ENCODE assay signal across 25 cellular contexts in genomic region chr7:44530990-44531389, GRCh38. TPM values are rescaled to one million over a fixed set of nuclear protein-coding genes. Genes with fewer than 3 reads are reported as not detected.
DNase-seq lines count a peak whose midpoint lies in the region; ATAC-seq, FAIRE-seq and TF ChIP-seq lines count a peak whose summit lies in the region.
"Had no signal": no experiment of that assay in that cellular context is flagged by ENCODE, and none has a peak within 500 bp of the region (broad histone marks: within the 10 kb centered on the region; RNA-seq: fewer than 3 reads in every experiment).

No MANE protein-coding gene starts in this region.

- H3K4me1 ChIP-seq in GM12878 (ENCODE audit: control insufficient read depth, insufficient read depth, low read length): no peaks in the 10 kb centered on the region
- H3K4me1 ChIP-seq in mucosa of descending colon (ENCODE audit: low read depth): no peaks in the 10 kb centered on the region
- no peaks in the 10 kb centered on the region for H3K4me1 ChIP-seq in psoas muscle
- H3K4me1 ChIP-seq: breast epithelium, neural progenitor cell, prostate gland, SJCRH30 had no signal

- H3K79me2 ChIP-seq in GM12878 (ENCODE audit: control insufficient read depth, insufficient read depth, low read length): no peaks in the 10 kb centered on the region

- POLR2A ChIA-PET in HEK293T (lab: Yijun Ruan, JAX) (no interaction called here), GM12878 (lab: Charles Lee) (no interaction called here)

- TF ChIP-seq CTCF in Calu3 (IDR thresholded peaks at IDR 0.05; ENCODE audit: unreplicated experiment) (no peak), GM12878 (IDR thresholded peaks at IDR 0.05 in 2 of 3, conservative IDR thresholded peaks at IDR 0.05 in 1 of 3; ENCODE audit: control insufficient read depth in 2 of 3, extremely low read depth in 1 of 3, insufficient read depth in 1 of 3, low read depth in 3 of 3, low read length in 3 of 3) (no peak), mucosa of descending colon (IDR thresholded peaks at IDR 0.05) (no peak), psoas muscle (IDR thresholded peaks at IDR 0.05) (no peak)

- peak overlapping the region; percentile 27 for H3K27ac Mint-ChIP-seq in Calu3 (ENCODE audit: unreplicated experiment)
- H3K27ac Mint-ChIP-seq: neural progenitor cell had no signal

- TF ChIP-seq EP300 in GM12878 (IDR thresholded peaks at IDR 0.05; ENCODE audit: borderline replicate concordance in 1 of 2, control insufficient read depth in 1 of 2, low read depth in 2 of 2, low read length in 2 of 2): no peak

- H2AFZ ChIP-seq in GM12878 (ENCODE audit: control insufficient read depth, low read depth, low read length): no peak overlapping the region
- H2AFZ ChIP-seq: neural progenitor cell, PC-9 had no signal

- H4K20me1 ChIP-seq in GM12878 (ENCODE audit: control insufficient read depth, insufficient read depth): no peaks in the 10 kb centered on the region

- TF ChIP-seq POLR2A in GM12878 (IDR thresholded peaks at IDR 0.05; ENCODE audit: low read depth, low read length): no peak

- peaks cover 40% of the 10 kb centered on the region for H3K36me3 Mint-ChIP-seq in Calu3 (ENCODE audit: insufficient read depth, unreplicated experiment)
- H3K36me3 Mint-ChIP-seq: CD4-positive, alpha-beta memory T cell; neural progenitor cell had no signal

- no peak overlapping the region for H3K4me3 Mint-ChIP-seq in Calu3 (ENCODE audit: low read depth, unreplicated experiment)
- H3K4me3 Mint-ChIP-seq: CD4-positive, alpha-beta memory T cell; neural progenitor cell had no signal

- DNase-seq in Calu3 (no peak), HEK293T (ENCODE audit: extremely low spot score) (peak; percentile 1), GM12878 (ENCODE audit: low read depth, low spot score) (no peak), mucosa of descending colon (no peak), psoas muscle (no peak)
- DNase-seq in stimulated activated naive CD4-positive, alpha-beta T cell (lab: John Stamatoyannopoulos, UW): no peak
- DNase-seq: activated CD4-positive, CD25-positive, alpha-beta regulatory T cell; CD4-positive, alpha-beta memory T cell; foreskin fibroblast; hypothalamus; NCI-H2081 treated with DMSO at 0.1 percent for 48 hours; SJCRH30; stimulated activated CD4-positive, alpha-beta T cell treated with anti-CD3 and anti-CD28 coated beads, Interleukin-4, amount 100 ng/mL, for 1 hour; substantia nigra; T-helper 2 cell had no signal

- SMC1A ChIA-PET in GM12878 (lab: Charles Lee; ENCODE audit: uncharacterized antibody, unreplicated experiment): no interaction called here

- WGBS in GM12878 (ENCODE audit: insufficient coverage, insufficient replicate concordance, low lambda C conversion rate, missing lambda C conversion rate): 15% methylated on average over 10 of the region's 10 CpGs
- 70 to 75% (median 75%) methylated on average over 10 of the region's 10 CpGs for WGBS in psoas muscle, 3 donors

- in situ Hi-C loops in GM12878 (cut with MboI): no loop called here

- H3K27ac ChIP-seq in GM12878 (ENCODE audit: control insufficient read depth, insufficient read depth): no peak overlapping the region
- no peak overlapping the region for H3K27ac ChIP-seq in psoas muscle
- H3K27ac ChIP-seq: breast epithelium, KMS-11, neural progenitor cell, PC-9, prostate gland, SJCRH30, skin epidermis had no signal

- intact Hi-C loops in Calu3 (cut with micrococcal nuclease; ENCODE audit: unreplicated experiment) (no loop called here), GM12878 (cut with micrococcal nuclease; ENCODE audit: unreplicated experiment) (no loop called here), mucosa of descending colon (cut with DNase I, micrococcal nuclease) (no loop called here), psoas muscle (cut with DNase I) (no loop called here)

- no peak overlapping the region for H3K4me2 ChIP-seq in GM12878 (ENCODE audit: control insufficient read depth, insufficient read depth)
- H3K4me2 ChIP-seq: KMS-11, neural progenitor cell, PC-9 had no signal

- no peaks in the 10 kb centered on the region for H3K27me3 Mint-ChIP-seq in Calu3 (ENCODE audit: unreplicated experiment)

- H3K4me1 Mint-ChIP-seq in Calu3 (ENCODE audit: low read depth, unreplicated experiment): peaks cover 23% of the 10 kb centered on the region
- H3K4me1 Mint-ChIP-seq: neural progenitor cell had no signal

- H3K9ac ChIP-seq in GM12878 (ENCODE audit: control insufficient read depth, insufficient read depth, low read length): no peak overlapping the region
- H3K9ac ChIP-seq: KMS-11, neural progenitor cell had no signal

- H3K9me3 ChIP-seq in GM12878 (replicated peaks; ENCODE audit: control insufficient read depth, insufficient read depth, low read length) (no peaks in the 10 kb centered on the region), mucosa of descending colon (peaks cover 9% of the 10 kb centered on the region), psoas muscle (peaks cover 10% of the 10 kb centered on the region)
- H3K9me3 ChIP-seq: prostate gland, SJCRH30 had no signal

- H3K27me3 ChIP-seq in GM12878 (replicated peaks in 1 of 2; ENCODE audit: control insufficient read depth in 2 of 2, insufficient read depth in 2 of 2, low read length in 1 of 2) (no peaks in the 10 kb centered on the region), psoas muscle (ENCODE audit: insufficient read depth in 3 of 3, low read length in 2 of 3) (no peaks in the 10 kb centered on the region)
- H3K27me3 ChIP-seq: breast epithelium, neural progenitor cell, SJCRH30 had no signal

- H3K36me3 ChIP-seq in GM12878 (ENCODE audit: control insufficient read depth in 2 of 2, insufficient read depth in 2 of 2, low read length in 1 of 2) (no peaks in the 10 kb centered on the region), mucosa of descending colon (ENCODE audit: low read depth) (no peaks in the 10 kb centered on the region), psoas muscle (ENCODE audit: insufficient read depth in 1 of 2, low read depth in 1 of 2) (no peaks in the 10 kb centered on the region)
- H3K36me3 ChIP-seq: breast epithelium, neural progenitor cell, prostate gland, SJCRH30 had no signal

- H3K4me3 ChIP-seq in GM12878: no peak overlapping the region
- H3K4me3 ChIP-seq in mucosa of descending colon: no peak overlapping the region
- no peak overlapping the region for H3K4me3 ChIP-seq in psoas muscle
- H3K4me3 ChIP-seq: breast epithelium, neural progenitor cell, PC-9, prostate gland, SJCRH30, skin epidermis had no signal

- ATAC-seq in GM12878 (peak; percentile 45), mucosa of descending colon (peak; percentile 34), GM21447 (IDR thresholded peaks at IDR 0.05; ENCODE audit: unreplicated experiment) (no peak), HG02973 (IDR thresholded peaks at IDR 0.05; ENCODE audit: unreplicated experiment) (no peak), psoas muscle (no peak)

- no TSS peak for BruUV-seq in Calu3 (replicated peaks; lab: Mats Ljungman, UMichigan)
- no TSS peak for BruUV-seq in GM12878 (replicated peaks; lab: Mats Ljungman, UMichigan)

- FAIRE-seq in GM12878 (lab: Jason Lieb, UNC): no peak
- FAIRE-seq: GM18507, keratinocyte had no signal

- no peaks in the 10 kb centered on the region for H3K9me3 Mint-ChIP-seq in Calu3 (ENCODE audit: low read depth, unreplicated experiment)

- CTCF ChIA-PET in Calu3 (lab: Charles Lee): no interaction called here
- CTCF ChIA-PET in HEK293T (lab: Yijun Ruan, JAX): no interaction called here
- CTCF ChIA-PET in GM12878 (lab: Yijun Ruan, JAX): no interaction called here

- RAD21 ChIA-PET in GM12878 (lab: Charles Lee; ENCODE audit: unreplicated experiment): no interaction called here

- TF ChIP-seq RAD21 in GM12878 (IDR thresholded peaks at IDR 0.05; ENCODE audit: insufficient read depth, low read depth, low read length): no peak

RNA-seq across cellular contexts. Expression of gene NPC1L1, which starts 10.1 kb away (rescaled TPM):
- total RNA-seq in Calu3 (2022) (45.0 and 46.0 TPM in 2 replicates), GM12878 (2014; rRNA removed) (0.11 TPM in 1 of 2 replicates, not detected in the other), GM12878 (2014; rRNA removed; fragmentation: Illumina TruSeq; extraction: Trizol) (not detected in 2 replicates), GM12878 (2021) (0.08 TPM in 1 of 2 replicates, not detected in the other), mucosa of descending colon (under 1 TPM in 2 of 3 donors, not detected in 1; 0.12 to 0.82 TPM), psoas muscle (under 1 TPM in 2 of 4 donors, not detected in 2; 0.24 to 0.28 TPM)
- 0.15 TPM in 1 of 2 replicates, not detected in the other for total RNA-seq in GM12878 (2013; cell fraction: nucleolus; rRNA removed)
- polyA plus RNA-seq in GM12878 (2011; ENCODE audit: low read depth): not detected
- polyA plus RNA-seq in GM12878 (2011; rRNA removed) (0.37 and 0.90 TPM in 2 replicates), GM12878 (2014; fragmentation: Illumina TruSeq; extraction: Trizol) (0.01 TPM in 1 of 2 replicates, not detected in the other), GM12878 (2014; fragmentation: Nextera tagmentation; extraction: Ambion mirVana) (not detected), GM12878 (2014; rRNA removed) (0.03 TPM in 1 of 2 replicates, not detected in the other), GM12878 (2016; fragmentation: Nextera tagmentation; extraction: Ambion mirVana) (not detected), psoas muscle (under 1 TPM in 2 of 3 donors, not detected in 1; 0.03 to 0.10 TPM)
- 0.87 and 1.0 TPM in 2 replicates for polyA plus RNA-seq in GM12878 (2011; cell fraction: cytosol; rRNA removed)
- 4.4 and 6.9 TPM in 2 replicates for polyA plus RNA-seq in GM12878 (2011; cell fraction: nucleus; rRNA removed)
- 0.01 and 0.03 TPM in 2 replicates for polyA plus RNA-seq in GM12878 (2012)
- polyA minus RNA-seq in GM12878 (2011; rRNA and poly(A)+ RNA removed): 0.66 and 1.6 TPM in 2 replicates
- polyA minus RNA-seq in GM12878 (2011; cell fraction: cytosol; rRNA and poly(A)+ RNA removed): 0.40 and 0.62 TPM in 2 replicates
- 1.6 and 2.1 TPM in 2 replicates for polyA minus RNA-seq in GM12878 (2011; cell fraction: nucleus; rRNA and poly(A)+ RNA removed)
- total RNA-seq: SJCRH30 had no signal
- polyA plus RNA-seq: CD4-positive, alpha-beta memory T cell had no signal

RNA-seq across cellular contexts. Expression of gene NUDCD3, which starts 40.5 kb away (rescaled TPM):
- total RNA-seq in Calu3 (2022) (176 and 202 TPM in 2 replicates), GM12878 (2014; rRNA removed) (41.1 and 53.0 TPM in 2 replicates), GM12878 (2014; rRNA removed; fragmentation: Illumina TruSeq; extraction: Trizol) (29.1 and 35.4 TPM in 2 replicates), GM12878 (2021) (89.8 and 92.3 TPM in 2 replicates), mucosa of descending colon (100 to 1,000 TPM in 1 of 3 donors, 10 to 100 TPM in 2; 66.3 to 108 (median 76.0) TPM), psoas muscle (100 to 1,000 TPM in 3 of 4 donors, 10 to 100 TPM in 1; 97.7 to 140 (median 122) TPM)
- total RNA-seq in GM12878 (2013; cell fraction: nucleolus; rRNA removed): 53.2 and 61.8 TPM in 2 replicates
- 18.3 TPM for polyA plus RNA-seq in GM12878 (2011; ENCODE audit: low read depth)
- polyA plus RNA-seq in GM12878 (2011; rRNA removed) (46.6 and 54.4 TPM in 2 replicates), GM12878 (2014; fragmentation: Illumina TruSeq; extraction: Trizol) (42.9 and 49.8 TPM in 2 replicates), GM12878 (2014; fragmentation: Nextera tagmentation; extraction: Ambion mirVana) (10 to 100 TPM; 25.0 to 30.7 TPM), GM12878 (2014; rRNA removed) (43.1 and 47.0 TPM in 2 replicates), GM12878 (2016; fragmentation: Nextera tagmentation; extraction: Ambion mirVana) (10 to 100 TPM; 75.2 to 77.4 TPM), psoas muscle (10 to 100 TPM; 34.6 to 75.6 (median 43.9) TPM)
- 68.6 and 84.4 TPM in 2 replicates for polyA plus RNA-seq in GM12878 (2011; cell fraction: cytosol; rRNA removed)
- 88.9 and 94.6 TPM in 2 replicates for polyA plus RNA-seq in GM12878 (2011; cell fraction: nucleus; rRNA removed)
- polyA plus RNA-seq in GM12878 (2012): 33.3 and 42.2 TPM in 2 replicates
- polyA minus RNA-seq in GM12878 (2011; rRNA and poly(A)+ RNA removed): 105 and 108 TPM in 2 replicates
- polyA minus RNA-seq in GM12878 (2011; cell fraction: cytosol; rRNA and poly(A)+ RNA removed): 25.3 and 27.0 TPM in 2 replicates
- 26.2 and 44.8 TPM in 2 replicates for polyA minus RNA-seq in GM12878 (2011; cell fraction: nucleus; rRNA and poly(A)+ RNA removed)

RNA-seq across cellular contexts. Expression of gene DDX56, which starts 42.7 kb away (rescaled TPM):
- total RNA-seq in Calu3 (2022): 157 and 168 TPM in 2 replicates
- total RNA-seq in GM12878 (2013; cell fraction: nucleolus; rRNA removed): 56.8 and 76.3 TPM in 2 replicates
- 93.2 and 97.4 TPM in 2 replicates for total RNA-seq in GM12878 (2014; rRNA removed)
- 51.5 and 52.1 TPM in 2 replicates for total RNA-seq in GM12878 (2014; rRNA removed; fragmentation: Illumina TruSeq; extraction: Trizol)
- total RNA-seq in GM12878 (2021): 86.3 and 92.4 TPM in 2 replicates
- polyA plus RNA-seq in GM12878 (2011; ENCODE audit: low read depth): 40.2 TPM
- 56.0 and 82.9 TPM in 2 replicates for polyA plus RNA-seq in GM12878 (2011; rRNA removed)
- 85.7 and 112 TPM in 2 replicates for polyA plus RNA-seq in GM12878 (2011; cell fraction: cytosol; rRNA removed)
- 182 and 194 TPM in 2 replicates for polyA plus RNA-seq in GM12878 (2011; cell fraction: nucleus; rRNA removed)
- 57.3 and 65.1 TPM in 2 replicates for polyA plus RNA-seq in GM12878 (2012)
- 39.1 and 78.1 TPM in 2 replicates for polyA plus RNA-seq in GM12878 (2014; fragmentation: Illumina TruSeq; extraction: Trizol)
- 10 to 100 TPM; 19.8 to 48.3 TPM for polyA plus RNA-seq in GM12878 (2014; fragmentation: Nextera tagmentation; extraction: Ambion mirVana)
- polyA plus RNA-seq in GM12878 (2014; rRNA removed): 79.6 and 93.8 TPM in 2 replicates
- 100 to 1,000 TPM; 127 to 136 TPM for polyA plus RNA-seq in GM12878 (2016; fragmentation: Nextera tagmentation; extraction: Ambion mirVana)
- 75.0 and 100 TPM in 2 replicates for polyA minus RNA-seq in GM12878 (2011; rRNA and poly(A)+ RNA removed)
- polyA minus RNA-seq in GM12878 (2011; cell fraction: cytosol; rRNA and poly(A)+ RNA removed): 26.6 and 29.3 TPM in 2 replicates
- 51.5 and 87.5 TPM in 2 replicates for polyA minus RNA-seq in GM12878 (2011; cell fraction: nucleus; rRNA and poly(A)+ RNA removed)
- total RNA-seq in mucosa of descending colon: 10 to 100 TPM; 50.7 to 60.6 (median 60.0) TPM
- 10 to 100 TPM; 44.0 to 72.1 (median 53.7) TPM for total RNA-seq in psoas muscle
- polyA plus RNA-seq in psoas muscle: 10 to 100 TPM; 38.1 to 85.8 (median 67.8) TPM

RNA-seq across cellular contexts. Expression of gene TMED4, which starts 51.0 kb away (rescaled TPM):
- total RNA-seq in Calu3 (2022): 115 and 128 TPM in 2 replicates
- 141 and 178 TPM in 2 replicates for total RNA-seq in GM12878 (2013; cell fraction: nucleolus; rRNA removed)
- 71.3 and 75.3 TPM in 2 replicates for total RNA-seq in GM12878 (2014; rRNA removed)
- total RNA-seq in GM12878 (2014; rRNA removed; fragmentation: Illumina TruSeq; extraction: Trizol): 39.1 and 41.4 TPM in 2 replicates
- total RNA-seq in GM12878 (2021): 41.6 and 48.1 TPM in 2 replicates
- polyA plus RNA-seq in GM12878 (2011; ENCODE audit: low read depth): 49.3 TPM
- polyA plus RNA-seq in GM12878 (2011; rRNA removed): 67.1 and 69.8 TPM in 2 replicates
- polyA plus RNA-seq in GM12878 (2011; cell fraction: cytosol; rRNA removed): 82.6 and 87.1 TPM in 2 replicates
- polyA plus RNA-seq in GM12878 (2011; cell fraction: nucleus; rRNA removed): 70.6 and 72.2 TPM in 2 replicates
- 51.2 and 51.5 TPM in 2 replicates for polyA plus RNA-seq in GM12878 (2012)
- polyA plus RNA-seq in GM12878 (2014; fragmentation: Illumina TruSeq; extraction: Trizol): 37.3 and 38.9 TPM in 2 replicates
- 10 to 100 TPM; 20.8 to 21.0 TPM for polyA plus RNA-seq in GM12878 (2014; fragmentation: Nextera tagmentation; extraction: Ambion mirVana)
- 48.1 and 53.9 TPM in 2 replicates for polyA plus RNA-seq in GM12878 (2014; rRNA removed)
- polyA plus RNA-seq in GM12878 (2016; fragmentation: Nextera tagmentation; extraction: Ambion mirVana): 10 to 100 TPM; 55.6 to 57.4 TPM
- polyA minus RNA-seq in GM12878 (2011; rRNA and poly(A)+ RNA removed): 58.4 and 72.4 TPM in 2 replicates
- polyA minus RNA-seq in GM12878 (2011; cell fraction: cytosol; rRNA and poly(A)+ RNA removed): 28.4 and 31.1 TPM in 2 replicates
- polyA minus RNA-seq in GM12878 (2011; cell fraction: nucleus; rRNA and poly(A)+ RNA removed): 33.5 and 53.0 TPM in 2 replicates
- 10 to 100 TPM; 76.7 to 93.3 (median 84.9) TPM for total RNA-seq in mucosa of descending colon
- total RNA-seq in psoas muscle: 10 to 100 TPM; 43.1 to 64.4 (median 46.0) TPM
- polyA plus RNA-seq in psoas muscle: 10 to 100 TPM; 29.8 to 49.0 (median 35.3) TPM

Comparison
In these comparisons a context has a peak if more than half of its experiments do, and no peak if none do; other contexts are left out.
1. ATAC-seq: peak in GM12878 (single experiment) and mucosa of descending colon (single experiment); none in GM21447 (single experiment), HG02973 (single experiment) and psoas muscle (0 of 4).
2. RNA of gene NPC1L1, which starts 10.1 kb away (total RNA-seq): 45.0 to 46.0 TPM in Calu3; 0.24 to 0.28 TPM in psoas muscle, 0.12 to 0.82 TPM in mucosa of descending colon and 0.08 to 0.15 TPM in GM12878; every median in the first group is over 10 times any median in the second.